Comparison of ENCODE assay signal across 18 cellular contexts in genomic region chr3:126077754-126078153, GRCh38.
"Had no signal": no experiment of that assay in that cellular context is flagged by ENCODE, and none has a peak within 500 bp of the region (broad histone marks: within the 10 kb centered on the region; RNA-seq: fewer than 3 reads in every experiment).

No MANE protein-coding gene starts in this region.

- H3K9ac ChIP-seq: SK-N-SH had no signal

- H3K27me3 ChIP-seq: MG63 had no signal

- H3K9me3 ChIP-seq: MG63 had no signal

- H3K4me3 ChIP-seq: MG63 had no signal

- H3K27ac ChIP-seq: RWPE1 had no signal

- DNase-seq: KBM-7, MG63, NCI-H1092, NCI-H1105 treated with DMSO at 0.1 percent for 48 hours, NCI-H1417 treated with DMSO at 0.1 percent for 48 hours, NCI-H146, NCI-H1694 treated with DMSO at 0.1 percent for 48 hours, NCI-H1930, NCI-H2081, NCI-H2107, NCI-H2227 treated with DMSO at 0.1 percent for 48 hours, NCI-H524, NCI-H526 treated with DMSO at 0.1 percent for 48 hours, NCI-H748 treated with DMSO at 0.1 percent for 48 hours, SHP77, SK-N-SH, SW 1271 had no signal

- H3K36me3 ChIP-seq: MG63 had no signal
